Comparison of ENCODE assay signal across 17 cellular contexts in the genomic region with DNA sequence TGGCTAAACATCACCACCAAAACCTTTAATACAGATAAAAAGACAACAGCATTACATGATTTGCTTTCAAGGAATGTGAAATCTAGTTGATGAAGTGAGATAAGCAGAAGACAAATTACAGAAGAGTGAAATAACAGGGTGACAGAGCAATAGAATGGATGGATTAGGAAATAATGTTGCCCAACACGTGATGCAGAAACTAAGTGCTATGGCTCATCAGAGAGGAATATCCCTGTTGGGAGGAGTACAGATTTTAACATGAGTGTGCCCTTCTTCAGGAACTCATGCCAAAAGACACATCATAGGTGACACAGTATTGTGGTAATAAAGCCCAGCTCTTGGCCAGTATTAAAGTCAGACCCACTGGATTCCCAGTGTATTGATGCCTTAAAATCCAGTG.
DNase-seq lines count a peak whose midpoint lies in the region; ATAC-seq, FAIRE-seq and TF ChIP-seq lines count a peak whose summit lies in the region.
"Had no signal": no experiment of that assay in that cellular context is flagged by ENCODE, and none has a peak within 500 bp of the region (broad histone marks: within the 10 kb centered on the region; RNA-seq: fewer than 3 reads in every experiment).

No MANE protein-coding gene starts in this region.

- H3K4me3 ChIP-seq in HEK293 (ENCODE audit: low read depth, low read length): no peak overlapping the region
- H3K4me3 ChIP-seq in astrocyte (ENCODE audit: insufficient read depth, low read depth, low read length): no peak overlapping the region
- H3K4me3 ChIP-seq in keratinocyte (ENCODE audit: control insufficient read depth in 2 of 3, extremely low read depth in 1 of 3, insufficient read depth in 2 of 3, low read depth in 1 of 3, low read length in 3 of 3): peak overlapping the region in 1 of 3 experiments; percentile 34
- H3K4me3 ChIP-seq in spleen: no peak overlapping the region
- H3K4me3 ChIP-seq in brain microvascular endothelial cell (ENCODE audit: low read depth, low read length): no peak overlapping the region
- H3K4me3 ChIP-seq: adrenal gland, Peyer's patch had no signal

- H3K27ac Mint-ChIP-seq in astrocyte (ENCODE audit: unreplicated experiment): no peak overlapping the region
- H3K27ac Mint-ChIP-seq: activated T-cell treated with anti-CD3 and anti-CD28 coated beads, Interleukin-2, amount 50 U/mL, for 24 hours; stimulated activated naive CD8-positive, alpha-beta T cell treated with anti-CD3 and anti-CD28 coated beads, Interleukin-15, amount 100 ng/mL, for 72 hours had no signal

- H3K9me3 Mint-ChIP-seq in astrocyte (ENCODE audit: unreplicated experiment): no peaks in the 10 kb centered on the region
- H3K9me3 Mint-ChIP-seq: activated T-cell treated with anti-CD3 and anti-CD28 coated beads, Interleukin-2, amount 50 U/mL, for 24 hours; stimulated activated naive CD8-positive, alpha-beta T cell treated with anti-CD3 and anti-CD28 coated beads, Interleukin-15, amount 100 ng/mL, for 72 hours had no signal

- no peak overlapping the region for H3K4me2 ChIP-seq in astrocyte (ENCODE audit: low read length)
- peak overlapping the region; percentile 80 for H3K4me2 ChIP-seq in keratinocyte (ENCODE audit: control insufficient read depth, extremely low read depth, insufficient read depth, low read depth, low read length)

- WGBS in spleen, 5 donors: 35 to 73% (median 55%) methylated on average over 1 of the region's 1 CpG

- no peaks in the 10 kb centered on the region for H3K27me3 ChIP-seq in astrocyte (ENCODE audit: insufficient read depth, low read length)
- no peaks in the 10 kb centered on the region for H3K27me3 ChIP-seq in keratinocyte (ENCODE audit: control insufficient read depth, extremely low read depth, insufficient read depth, low read length)
- H3K27me3 ChIP-seq in spleen (replicated peaks in 1 of 7): peaks cover 0 to 3% (median 0%) of the 10 kb centered on the region in 7 donors
- H3K27me3 ChIP-seq in brain microvascular endothelial cell (replicated peaks): no peaks in the 10 kb centered on the region
- H3K27me3 ChIP-seq: adrenal gland, Peyer's patch had no signal

- POLR2A ChIA-PET in HEK293 (lab: Yijun Ruan, JAX): no interaction called here

- no peaks in the 10 kb centered on the region for H3K79me2 ChIP-seq in astrocyte (ENCODE audit: insufficient read depth, low read length)
- no peaks in the 10 kb centered on the region for H3K79me2 ChIP-seq in keratinocyte (ENCODE audit: control insufficient read depth, insufficient read depth, low read length)

- in situ Hi-C loops in brain microvascular endothelial cell (cut with HindIII; ENCODE audit: low pct_ligation_motif_present, low sequenced_read_pairs): no loop called here

- H3K27me3 Mint-ChIP-seq in astrocyte (ENCODE audit: low read depth, unreplicated experiment): peaks cover 9% of the 10 kb centered on the region
- H3K27me3 Mint-ChIP-seq: stimulated activated naive CD8-positive, alpha-beta T cell treated with anti-CD3 and anti-CD28 coated beads, Interleukin-15, amount 100 ng/mL, for 72 hours had no signal

- CTCF ChIA-PET in HEK293 (lab: Yijun Ruan, JAX): interaction anchor here (1.2 to 1.7 kb wide), 3 partner anchors 11 to 28 kb away, joined by 3 to 8 read pairs (median 5); no protein-coding TSS in a partner anchor

- no peak for TF ChIP-seq POLR2A in spleen (IDR thresholded peaks at IDR 0.05)

- dilution Hi-C loops in keratinocyte (cut with MboI; ENCODE audit: extremely low pct_ligation_motif_present, low sequenced_read_pairs): no loop called here

- FAIRE-seq in astrocyte (lab: Jason Lieb, UNC) (no peak), keratinocyte (lab: Jason Lieb, UNC) (peak; percentile 84)
- FAIRE-seq: islet of Langerhans had no signal

- no peaks in the 10 kb centered on the region for H4K20me1 ChIP-seq in astrocyte (ENCODE audit: insufficient read depth, low read length)
- H4K20me1 ChIP-seq in keratinocyte (ENCODE audit: control insufficient read depth, extremely low read depth, insufficient read depth, low read length): no peaks in the 10 kb centered on the region

- ATAC-seq in Right ventricle myocardium inferior: no peak
- ATAC-seq: stimulated activated naive CD8-positive, alpha-beta T cell treated with anti-CD3 and anti-CD28 coated beads, Interleukin-15, amount 100 ng/mL, for 72 hours had no signal

- H3K36me3 Mint-ChIP-seq in astrocyte (ENCODE audit: low read depth, unreplicated experiment): no peaks in the 10 kb centered on the region

- H3K36me3 ChIP-seq in HEK293 (ENCODE audit: control insufficient read depth in 2 of 2, insufficient read depth in 1 of 2, low read length in 2 of 2) (no peaks in the 10 kb centered on the region), astrocyte (ENCODE audit: insufficient read depth, low read length) (no peaks in the 10 kb centered on the region), keratinocyte (ENCODE audit: control insufficient read depth in 2 of 2, extremely low read depth in 1 of 2, insufficient read depth in 2 of 2, low read length in 2 of 2) (no peaks in the 10 kb centered on the region), spleen (no peaks in the 10 kb centered on the region), brain microvascular endothelial cell (replicated peaks) (no peaks in the 10 kb centered on the region)
- H3K36me3 ChIP-seq: adrenal gland, Peyer's patch had no signal

- no peak overlapping the region for H3K4me3 Mint-ChIP-seq in astrocyte (ENCODE audit: unreplicated experiment)
- H3K4me3 Mint-ChIP-seq: activated T-cell treated with anti-CD3 and anti-CD28 coated beads, Interleukin-2, amount 50 U/mL, for 24 hours; stimulated activated naive CD8-positive, alpha-beta T cell treated with anti-CD3 and anti-CD28 coated beads, Interleukin-15, amount 100 ng/mL, for 72 hours had no signal

- TF ChIP-seq CTCF in HEK293 (tag by site-specific recombination; IDR thresholded peaks at IDR 0.05) (no peak), astrocyte (IDR thresholded peaks at IDR 0.05; ENCODE audit: insufficient read depth, low read depth, low read length) (no peak), keratinocyte (optimal IDR thresholded peaks at IDR 0.05 in 1 of 3, IDR thresholded peaks at IDR 0.05 in 1 of 3, conservative IDR thresholded peaks at IDR 0.05 in 1 of 3; ENCODE audit: extremely low read depth in 1 of 3, insufficient read depth in 2 of 3, low read length in 3 of 3) (no peak), spleen (IDR thresholded peaks at IDR 0.05 in 8 of 11, conservative IDR thresholded peaks at IDR 0.05 in 3 of 11) (no peak), brain microvascular endothelial cell (IDR thresholded peaks at IDR 0.05; ENCODE audit: low read depth, low read length, missing control alignments) (no peak)

- H3K9me3 ChIP-seq in HEK293 (ENCODE audit: control insufficient read depth, insufficient read depth, low read depth, low read length) (no peaks in the 10 kb centered on the region), astrocyte (ENCODE audit: insufficient read depth, low read depth, low read length) (no peaks in the 10 kb centered on the region), keratinocyte (ENCODE audit: control insufficient read depth, low read depth, low read length) (no peaks in the 10 kb centered on the region), spleen (no peaks in the 10 kb centered on the region)
- H3K9me3 ChIP-seq: adrenal gland, Peyer's patch had no signal

- no peak overlapping the region for H3K27ac ChIP-seq in HEK293 (ENCODE audit: extremely low read depth, low read depth, low read length)
- H3K27ac ChIP-seq in astrocyte (ENCODE audit: low read depth, low read length): no peak overlapping the region
- peak overlapping the region; percentile 88 for H3K27ac ChIP-seq in keratinocyte (ENCODE audit: control insufficient read depth, insufficient read depth, low read length)
- no peak overlapping the region for H3K27ac ChIP-seq in spleen
- no peak overlapping the region for H3K27ac ChIP-seq in brain microvascular endothelial cell
- H3K27ac ChIP-seq: adrenal gland, Peyer's patch had no signal

- intact Hi-C loops in spleen (cut with DNase I; ENCODE audit: low total_unique reads): no loop called here
- intact Hi-C loops in Right ventricle myocardium inferior (cut with DNase I): no loop called here
- intact Hi-C loops in cardiac septum (cut with DNase I): no loop called here

- H2AFZ ChIP-seq in astrocyte (ENCODE audit: low read depth, low read length): no peak overlapping the region
- no peak overlapping the region for H2AFZ ChIP-seq in keratinocyte (ENCODE audit: control insufficient read depth, low read length)

- H3K9me1 ChIP-seq in keratinocyte (ENCODE audit: control insufficient read depth, extremely low read depth, insufficient read depth, low read length): no peaks in the 10 kb centered on the region

- H3K4me1 ChIP-seq in HEK293 (ENCODE audit: control insufficient read depth, insufficient read depth, low read length) (no peaks in the 10 kb centered on the region), astrocyte (ENCODE audit: insufficient read depth, low read length) (no peaks in the 10 kb centered on the region), keratinocyte (ENCODE audit: control insufficient read depth, extremely low read depth, insufficient read depth, low read length) (peaks cover 18% of the 10 kb centered on the region), spleen (no peaks in the 10 kb centered on the region)
- H3K4me1 ChIP-seq: adrenal gland, Peyer's patch had no signal

- no peaks in the 10 kb centered on the region for H3K4me1 Mint-ChIP-seq in astrocyte (ENCODE audit: low read depth, unreplicated experiment)
- H3K4me1 Mint-ChIP-seq: stimulated activated naive CD8-positive, alpha-beta T cell treated with anti-CD3 and anti-CD28 coated beads, Interleukin-15, amount 100 ng/mL, for 72 hours had no signal

- peak; percentile 72 for DNase-seq in AG08395 (ENCODE audit: low spot score)
- peak; percentile 32 for DNase-seq in astrocyte (ENCODE audit: low read depth)
- DNase-seq in keratinocyte (ENCODE audit: low read depth, low spot score): peak; percentile 81
- no peak for DNase-seq in spleen
- no peak for DNase-seq in Right ventricle myocardium inferior (ENCODE audit: missing footprints)
- DNase-seq in brain microvascular endothelial cell: no peak
- no peak for DNase-seq in cardiac septum (ENCODE audit: low spot score)
- DNase-seq: activated CD4-positive, alpha-beta T cell treated with anti-CD3 and anti-CD28 coated beads for 48 hours; activated T-cell treated with anti-CD3 and anti-CD28 coated beads, Interleukin-2, amount 50 U/mL, for 24 hours; adrenal gland; cortex of kidney; NCI-H524; occipital lobe; Peyer's patch; stimulated activated naive CD8-positive, alpha-beta T cell treated with anti-CD3 and anti-CD28 coated beads, Interleukin-15, amount 100 ng/mL, for 72 hours had no signal

- H3K9ac ChIP-seq in astrocyte (ENCODE audit: low read length): no peak overlapping the region
- H3K9ac ChIP-seq in keratinocyte (ENCODE audit: control insufficient read depth, extremely low read depth, insufficient read depth, low read length): peak overlapping the region; percentile 48

TF ChIP-seq in HEK293, 187 proteins besides CTCF, POLR2A, EP300 and RAD21:
- TF ChIP-seq ZNF473 (tag by site-specific recombination; IDR thresholded peaks at IDR 0.05): no peak
- peak; percentile 49; the same call in 1 of the 2 replicates for TF ChIP-seq KLF8 (tag by site-specific recombination; IDR thresholded peaks at IDR 0.05)

Comparison
In these comparisons a context has a peak if more than half of its experiments do, and no peak if none do; other contexts are left out.
1. DNase-seq: peak in AG08395 (single experiment), astrocyte (single experiment) and keratinocyte (single experiment); none in spleen (single experiment), Right ventricle myocardium inferior (single experiment), brain microvascular endothelial cell (single experiment) and cardiac septum (single experiment).